In the genomic region with DNA sequence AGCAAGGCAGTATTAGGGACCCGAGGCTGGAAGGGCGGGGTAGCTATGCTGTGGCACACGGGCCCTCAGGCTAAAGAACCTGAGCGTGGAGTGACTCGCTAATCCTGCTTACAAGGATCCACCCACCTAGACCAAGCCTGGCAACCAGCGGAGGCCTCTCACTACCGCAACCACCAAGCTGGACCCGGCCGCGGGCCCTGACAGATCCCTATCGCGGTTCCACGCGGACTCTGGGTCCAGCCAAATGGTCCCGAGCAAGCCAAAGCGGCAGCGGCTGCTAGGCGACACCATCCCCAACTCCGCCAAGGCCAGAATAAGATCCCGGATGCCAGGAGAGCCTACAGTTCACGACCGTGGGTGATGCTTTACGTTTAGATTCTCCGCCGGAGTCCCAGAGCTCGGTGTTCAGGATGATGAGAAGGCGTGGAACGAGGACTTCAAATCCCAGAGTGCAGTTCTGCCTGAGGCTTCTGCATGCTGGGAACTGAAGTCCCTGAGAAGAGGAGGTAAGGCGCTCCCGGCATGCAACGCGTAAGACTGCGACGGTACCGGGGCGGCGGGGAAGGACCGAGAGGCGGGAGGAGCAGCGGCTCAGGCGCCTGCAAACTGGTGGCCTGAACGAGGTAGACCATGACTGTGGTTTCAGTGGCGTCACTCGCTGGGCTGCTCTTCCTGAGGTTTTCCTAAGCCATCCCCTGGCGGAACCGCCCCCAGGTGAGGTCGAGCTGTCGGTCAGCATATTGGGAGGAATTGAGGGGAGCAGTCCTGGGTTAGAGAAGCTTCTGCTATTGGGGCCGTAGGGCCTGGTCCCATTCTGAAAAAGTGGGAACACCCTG, we compare ENCODE assay signal across 1 cellular context.
TF ChIP-seq lines count a peak whose summit lies in the region.

Gene CEP290 (minus strand): TSS at position 315 of the 836 bp plus-strand sequence. CDS start 781 bp downstream, outside the sequence.
Gene TMTC3 (plus strand): TSS at position 534 of the 836 bp plus-strand sequence. CDS start 6,009 bp downstream, outside the sequence.

TF ChIP-seq in SK-N-SH, 30 proteins besides CTCF, POLR2A, EP300 and RAD21 (continued from another document):
- TF ChIP-seq PBX3 (IDR thresholded peaks at IDR 0.05) = no peak
- peak; percentile 70 for TF ChIP-seq ELF1 (IDR thresholded peaks at IDR 0.05)
- no peak for TF ChIP-seq JUND (IDR thresholded peaks at IDR 0.05)
- no peak for TF ChIP-seq ZBTB33 (IDR thresholded peaks at IDR 0.05; ENCODE audit: borderline replicate concordance, low read depth)
- TF ChIP-seq IRF3 (IDR thresholded peaks at IDR 0.05; ENCODE audit: low read depth, low read length) = peak; percentile 9; the same call in 1 of the 2 replicates
- TF ChIP-seq GATA2 (CRISPR knock-in tag; IDR thresholded peaks at IDR 0.05) = peak; percentile 73
- no peak; the same call in 1 of the 2 replicates for TF ChIP-seq GABPA (IDR thresholded peaks at IDR 0.05; ENCODE audit: low read depth)
- TF ChIP-seq, protein P1, sequence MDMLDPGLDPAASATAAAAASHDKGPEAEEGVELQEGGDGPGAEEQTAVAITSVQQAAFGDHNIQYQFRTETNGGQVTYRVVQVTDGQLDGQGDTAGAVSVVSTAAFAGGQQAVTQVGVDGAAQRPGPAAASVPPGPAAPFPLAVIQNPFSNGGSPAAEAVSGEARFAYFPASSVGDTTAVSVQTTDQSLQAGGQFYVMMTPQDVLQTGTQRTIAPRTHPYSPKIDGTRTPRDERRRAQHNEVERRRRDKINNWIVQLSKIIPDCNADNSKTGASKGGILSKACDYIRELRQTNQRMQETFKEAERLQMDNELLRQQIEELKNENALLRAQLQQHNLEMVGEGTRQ (IDR thresholded peaks at IDR 0.05; ENCODE audit: borderline replicate concordance, low read depth, low read length) = no peak
- TF ChIP-seq CHD2 (IDR thresholded peaks at IDR 0.05; ENCODE audit: low read length, partially characterized antibody) = peak; percentile 94
- TF ChIP-seq, protein P2, sequence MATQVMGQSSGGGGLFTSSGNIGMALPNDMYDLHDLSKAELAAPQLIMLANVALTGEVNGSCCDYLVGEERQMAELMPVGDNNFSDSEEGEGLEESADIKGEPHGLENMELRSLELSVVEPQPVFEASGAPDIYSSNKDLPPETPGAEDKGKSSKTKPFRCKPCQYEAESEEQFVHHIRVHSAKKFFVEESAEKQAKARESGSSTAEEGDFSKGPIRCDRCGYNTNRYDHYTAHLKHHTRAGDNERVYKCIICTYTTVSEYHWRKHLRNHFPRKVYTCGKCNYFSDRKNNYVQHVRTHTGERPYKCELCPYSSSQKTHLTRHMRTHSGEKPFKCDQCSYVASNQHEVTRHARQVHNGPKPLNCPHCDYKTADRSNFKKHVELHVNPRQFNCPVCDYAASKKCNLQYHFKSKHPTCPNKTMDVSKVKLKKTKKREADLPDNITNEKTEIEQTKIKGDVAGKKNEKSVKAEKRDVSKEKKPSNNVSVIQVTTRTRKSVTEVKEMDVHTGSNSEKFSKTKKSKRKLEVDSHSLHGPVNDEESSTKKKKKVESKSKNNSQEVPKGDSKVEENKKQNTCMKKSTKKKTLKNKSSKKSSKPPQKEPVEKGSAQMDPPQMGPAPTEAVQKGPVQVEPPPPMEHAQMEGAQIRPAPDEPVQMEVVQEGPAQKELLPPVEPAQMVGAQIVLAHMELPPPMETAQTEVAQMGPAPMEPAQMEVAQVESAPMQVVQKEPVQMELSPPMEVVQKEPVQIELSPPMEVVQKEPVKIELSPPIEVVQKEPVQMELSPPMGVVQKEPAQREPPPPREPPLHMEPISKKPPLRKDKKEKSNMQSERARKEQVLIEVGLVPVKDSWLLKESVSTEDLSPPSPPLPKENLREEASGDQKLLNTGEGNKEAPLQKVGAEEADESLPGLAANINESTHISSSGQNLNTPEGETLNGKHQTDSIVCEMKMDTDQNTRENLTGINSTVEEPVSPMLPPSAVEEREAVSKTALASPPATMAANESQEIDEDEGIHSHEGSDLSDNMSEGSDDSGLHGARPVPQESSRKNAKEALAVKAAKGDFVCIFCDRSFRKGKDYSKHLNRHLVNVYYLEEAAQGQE (IDR thresholded peaks at IDR 0.05; ENCODE audit: low read depth, low read length) = no peak
- no peak for TF ChIP-seq USF1 (IDR thresholded peaks at IDR 0.05; ENCODE audit: borderline replicate concordance, low read depth)
- TF ChIP-seq MEF2A (IDR thresholded peaks at IDR 0.05; ENCODE audit: borderline replicate concordance, low read depth) = no peak
- TF ChIP-seq NRF1 (IDR thresholded peaks at IDR 0.05; ENCODE audit: low read depth, low read length) = no peak
- no peak for TF ChIP-seq EZH2phosphoT487 (IDR thresholded peaks at IDR 0.05; ENCODE audit: borderline replicate concordance, low read depth)
- no peak; the same call in 1 of the 2 replicates for TF ChIP-seq YY1 (IDR thresholded peaks at IDR 0.05; ENCODE audit: low read depth)
